Comparison of ENCODE assay signal across 8 cellular contexts in the genomic region with DNA sequence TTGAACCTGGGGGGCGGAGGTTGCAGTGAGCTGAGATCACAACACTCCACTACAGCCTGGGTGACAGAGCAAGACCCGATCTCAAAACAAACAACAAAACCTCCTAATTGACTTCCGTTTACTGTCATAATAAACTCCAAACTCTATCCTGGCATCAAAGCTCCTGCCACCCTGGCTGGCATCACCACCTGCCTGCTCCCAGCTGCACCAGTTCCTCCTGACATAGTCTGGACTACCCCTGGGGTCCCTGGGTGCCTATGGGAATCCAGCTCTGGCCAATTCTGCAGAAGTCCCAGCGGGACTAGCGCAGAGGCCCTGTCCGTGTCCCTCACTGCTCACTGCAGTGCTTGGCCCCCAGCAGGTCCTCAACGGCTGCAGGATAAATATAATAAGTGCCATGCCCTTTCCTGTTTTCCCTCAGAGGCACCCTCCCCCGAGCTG. TPM values are rescaled to one million over a fixed set of nuclear protein-coding genes. Genes with fewer than 3 reads are reported as not detected.
A peak's percentile ranks its signal among the peaks of the same experiment; 100 is the strongest.
DNase-seq lines count a peak whose midpoint lies in the region; ATAC-seq, FAIRE-seq and TF ChIP-seq lines count a peak whose summit lies in the region.

No MANE protein-coding gene starts in this region.

- peak overlapping the region; percentile 94 for H2AFZ ChIP-seq in DND-41 (ENCODE audit: low read depth, low read length)

- 0 out of 2 replicates have a peak, but pooled peaks cover 2% of the 10 kb centered on the region for H4K20me1 ChIP-seq in DND-41 (ENCODE audit: insufficient read depth, low read length)

- H3K4me1 ChIP-seq in DND-41 (ENCODE audit: insufficient read depth, low read length), result peaks cover 31% of the 10 kb centered on the region
- H3K4me1 ChIP-seq in effector memory CD4-positive, alpha-beta T cell (ENCODE audit: control insufficient read depth, insufficient read depth, low read length, poor library complexity, severe bottlenecking), result peaks cover 17% of the 10 kb centered on the region

- H3K36me3 ChIP-seq in DND-41 (ENCODE audit: insufficient read depth, low read length) (peaks cover 46% of the 10 kb centered on the region), MG63 (peaks cover 37% of the 10 kb centered on the region)
- H3K36me3 ChIP-seq in effector memory CD4-positive, alpha-beta T cell (ENCODE audit: control insufficient read depth, insufficient read depth, low read length), result peaks cover 5% of the 10 kb centered on the region

- peak overlapping the region; percentile 66 to 96 for H3K4me3 ChIP-seq in DND-41 (ENCODE audit: low read depth in 1 of 2, low read length in 2 of 2)
- H3K4me3 ChIP-seq in MG63, result peak overlapping the region; percentile 84
- H3K4me3 ChIP-seq in effector memory CD4-positive, alpha-beta T cell (ENCODE audit: insufficient read depth, low read depth, low read length, poor library complexity, severe bottlenecking), result peak overlapping the region; percentile 91

- no peak for TF ChIP-seq CTCF in DND-41 (IDR thresholded peaks at IDR 0.05; ENCODE audit: borderline replicate concordance, extremely low read depth, low read length, poor library complexity, severe bottlenecking)
- TF ChIP-seq CTCF in osteocyte (IDR thresholded peaks at IDR 0.05), result no peak

- H3K9ac ChIP-seq in DND-41 (ENCODE audit: low read depth, low read length), result peak overlapping the region; percentile 77

- no peak for FAIRE-seq in GM19239 (lab: Jason Lieb, UNC)

- no peaks in the 10 kb centered on the region for H3K9me3 Mint-ChIP-seq in osteocyte (ENCODE audit: unreplicated experiment)

- H3K27ac Mint-ChIP-seq in osteocyte (ENCODE audit: unreplicated experiment), result peak overlapping the region; percentile 85

- no peak; the same call in 2 of the 3 replicates for ATAC-seq in DND-41 (ENCODE audit: insufficient read depth, low read depth)

- peak overlapping the region; percentile 87 for H3K4me3 Mint-ChIP-seq in osteocyte (ENCODE audit: unreplicated experiment)

- no peaks in the 10 kb centered on the region for H3K27me3 ChIP-seq in DND-41 (ENCODE audit: insufficient read depth, low read length, poor library complexity)
- no peaks in the 10 kb centered on the region for H3K27me3 ChIP-seq in MG63
- no peaks in the 10 kb centered on the region for H3K27me3 ChIP-seq in effector memory CD4-positive, alpha-beta T cell (replicated peaks; ENCODE audit: control insufficient read depth, insufficient read depth, low read length, poor library complexity, severe bottlenecking)

- DNase-seq in DND-41 (no peak), MG63 (no peak), osteocyte (ENCODE audit: extremely low spot score, unreplicated experiment) (no peak), GM19239 (ENCODE audit: insufficient read length, low spot score) (no peak), NCI-H146 treated with DMSO at 0.1 percent for 48 hours (lab: John Stamatoyannopoulos, UW; ENCODE audit: unreplicated experiment) (no peak), NCI-H446 (lab: John Stamatoyannopoulos, UW) (no peak)
- no peak for DNase-seq in effector memory CD4-positive, alpha-beta T cell
- DNase-seq in stimulated activated CD4-positive, alpha-beta T cell treated with anti-CD3 and anti-CD28 coated beads, Interleukin-15, amount 100 ng/mL, for 24 hours, result no peak

- peaks cover 3% of the 10 kb centered on the region for H3K36me3 Mint-ChIP-seq in osteocyte (ENCODE audit: unreplicated experiment)

- H3K9me3 ChIP-seq in DND-41 (ENCODE audit: insufficient read depth, low read length, severe bottlenecking) (no peaks in the 10 kb centered on the region), MG63 (no peaks in the 10 kb centered on the region)
- H3K9me3 ChIP-seq in effector memory CD4-positive, alpha-beta T cell (ENCODE audit: control insufficient read depth, low read length), result no peaks in the 10 kb centered on the region

- H3K79me2 ChIP-seq in DND-41 (ENCODE audit: insufficient read depth, low read length), result peaks cover 36% of the 10 kb centered on the region

- peak overlapping the region; percentile 78 for H3K4me2 ChIP-seq in DND-41 (ENCODE audit: insufficient read depth, low read length)

- no peaks in the 10 kb centered on the region for H3K27me3 Mint-ChIP-seq in osteocyte (ENCODE audit: unreplicated experiment)

- peaks cover 33% of the 10 kb centered on the region for H3K4me1 Mint-ChIP-seq in osteocyte (ENCODE audit: unreplicated experiment)

- H3K27ac ChIP-seq in DND-41 (ENCODE audit: low read length), result peak overlapping the region; percentile 72
- H3K27ac ChIP-seq in effector memory CD4-positive, alpha-beta T cell (ENCODE audit: insufficient read depth, low read length, poor library complexity, severe bottlenecking), result no peak overlapping the region

RNA-seq across cellular contexts. Expression of a gene that starts 0.7 kb away (rescaled TPM):
- 57.1 and 74.7 TPM in 2 replicates for total RNA-seq in MG63 (2014; rRNA removed; shearing (Covaris generic); ENCODE audit: low replicate concordance)
- total RNA-seq in osteocyte, result 22.2 and 24.3 TPM in 2 replicates

RNA-seq across cellular contexts. Expression of a gene that starts 0.9 kb away (rescaled TPM):
- total RNA-seq in MG63 (2014; rRNA removed; shearing (Covaris generic); ENCODE audit: low replicate concordance), result 24.1 and 64.4 TPM in 2 replicates
- total RNA-seq in osteocyte, result 183 and 194 TPM in 2 replicates

RNA-seq across cellular contexts. Expression of a gene that starts 20.2 kb away (rescaled TPM):
- total RNA-seq in MG63 (2014; rRNA removed; shearing (Covaris generic); ENCODE audit: low replicate concordance), result 15.9 and 19.0 TPM in 2 replicates
- 143 and 146 TPM in 2 replicates for total RNA-seq in osteocyte

RNA-seq across cellular contexts. Expression of a gene that starts 27.3 kb away (rescaled TPM):
- total RNA-seq in MG63 (2014; rRNA removed; shearing (Covaris generic); ENCODE audit: low replicate concordance), result not detected in 2 replicates
- total RNA-seq in osteocyte, result 4.1 and 4.4 TPM in 2 replicates

RNA-seq across cellular contexts. Expression of a gene that starts 37.3 kb away (rescaled TPM):
- 75.0 and 86.5 TPM in 2 replicates for total RNA-seq in MG63 (2014; rRNA removed; shearing (Covaris generic); ENCODE audit: low replicate concordance)
- 45.4 and 46.9 TPM in 2 replicates for total RNA-seq in osteocyte
